ENCODE assay signal across 1 cellular context in genomic region chr18:79986726-79987125, GRCh38.
TF ChIP-seq lines count a peak whose summit lies in the region.

No MANE protein-coding gene starts in this region.

TF ChIP-seq in H1, 55 proteins besides CTCF, POLR2A, EP300 and RAD21:
- TF ChIP-seq CBX5 (IDR thresholded peaks at IDR 0.05; ENCODE audit: low read depth, low read length) (no peak), NANOG (IDR thresholded peaks at IDR 0.05; ENCODE audit: insufficient read depth, low read depth, low read length, poor library complexity, severe bottlenecking) (no peak), TAF7 (optimal IDR thresholded peaks at IDR 0.05; ENCODE audit: borderline replicate concordance, low read depth, low read length) (no peak), CHD1 (IDR thresholded peaks at IDR 0.05; ENCODE audit: low read depth, low read length) (no peak), SIN3A (conservative IDR thresholded peaks at IDR 0.05 in 1 of 2, IDR thresholded peaks at IDR 0.05 in 1 of 2; ENCODE audit: low read depth in 1 of 2, low read length in 2 of 2) (no peak), BCL11A (IDR thresholded peaks at IDR 0.05; ENCODE audit: low read depth in 2 of 2, low read length in 2 of 2) (no peak), SAP30 (IDR thresholded peaks at IDR 0.05; ENCODE audit: insufficient read depth, insufficient replicate concordance, low read length) (no peak), RXRA (IDR thresholded peaks at IDR 0.05; ENCODE audit: insufficient read depth, low read depth, low read length) (no peak), E2F6 (IDR thresholded peaks at IDR 0.05) (no peak), SIRT6 (IDR thresholded peaks at IDR 0.05; ENCODE audit: low read length) (no peak), EGR1 (IDR thresholded peaks at IDR 0.05; ENCODE audit: borderline replicate concordance, low read depth, low read length) (no peak)
TF ChIP-seq in H1: peak in this region for 0.
